10 cellular contexts compared by ENCODE assay signal in the genomic region with DNA sequence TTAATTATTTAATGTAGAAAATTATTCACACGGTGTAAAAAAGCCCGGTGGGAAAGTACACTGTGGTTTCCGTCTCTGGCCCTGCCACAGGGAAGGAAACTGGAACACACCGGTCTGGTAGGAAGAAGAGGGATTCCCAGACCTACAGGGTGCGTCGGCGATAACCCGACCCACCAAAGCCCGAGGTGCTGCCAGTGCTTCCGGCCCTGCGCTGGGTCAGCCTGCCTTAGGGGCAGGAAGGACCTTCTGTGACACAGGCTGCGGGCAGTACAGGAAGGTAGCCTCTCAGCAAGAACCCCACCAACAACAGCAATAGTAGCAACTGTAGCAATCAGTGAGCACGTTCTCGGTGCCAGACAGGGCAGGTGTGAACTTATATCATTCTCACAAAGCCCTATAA.
"Had no signal": no experiment of that assay in that cellular context is flagged by ENCODE, and none has a peak within 500 bp of the region (broad histone marks: within the 10 kb centered on the region; RNA-seq: fewer than 3 reads in every experiment).

No MANE protein-coding gene starts in this region.

- H3K27ac Mint-ChIP-seq: activated CD4-positive, alpha-beta memory T cell treated with anti-CD3 and anti-CD28 coated beads, Interleukin-2, amount 10 ng/mL, durations not matched to agents 7 days and 5 days; activated naive CD8-positive, alpha-beta T cell treated with anti-CD3 and anti-CD28 coated beads for 36 hours; activated T-cell treated with anti-CD3 and anti-CD28 coated beads, Interleukin-2, amount 50 U/mL, for 72 hours; nephron progenitor cell; T-helper 2 cell treated with Interferon-gamma antibody and Interleukin-4, amounts not matched to agents 5 μg/mL and 100 μg/mL, for 36 hours had no signal

- H3K27ac ChIP-seq: pancreas had no signal

- FAIRE-seq: endometrium, pancreas had no signal

- H3K4me1 ChIP-seq: pancreas had no signal

- H3K4me3 ChIP-seq: pancreas had no signal

- DNase-seq: activated CD4-positive, alpha-beta memory T cell treated with anti-CD3 and anti-CD28 coated beads, Interleukin-2, amount 10 ng/mL, durations not matched to agents 7 days and 5 days; activated CD8-positive, alpha-beta memory T cell treated with anti-CD3 and anti-CD28 coated beads, Interleukin-2, amount 50 U/mL, for 4 hours; activated gamma-delta T cell treated with Interleukin-2 at 50 U/mL for 16 hours; activated naive CD8-positive, alpha-beta T cell treated with anti-CD3 and anti-CD28 coated beads for 36 hours had no signal

- ATAC-seq: activated T-cell treated with anti-CD3 and anti-CD28 coated beads, Interleukin-2, amount 50 U/mL, for 72 hours; left lobe of liver; pancreas had no signal

- H3K36me3 Mint-ChIP-seq: activated naive CD8-positive, alpha-beta T cell treated with anti-CD3 and anti-CD28 coated beads for 36 hours had no signal

- H3K36me3 ChIP-seq: pancreas had no signal

- H3K4me3 Mint-ChIP-seq: activated CD4-positive, alpha-beta memory T cell treated with anti-CD3 and anti-CD28 coated beads, Interleukin-2, amount 10 ng/mL, durations not matched to agents 7 days and 5 days; activated naive CD8-positive, alpha-beta T cell treated with anti-CD3 and anti-CD28 coated beads for 36 hours; activated T-cell treated with anti-CD3 and anti-CD28 coated beads, Interleukin-2, amount 50 U/mL, for 72 hours; nephron progenitor cell; T-helper 2 cell treated with Interferon-gamma antibody and Interleukin-4, amounts not matched to agents 5 μg/mL and 100 μg/mL, for 36 hours had no signal

- H3K27me3 ChIP-seq: pancreas had no signal

- H3K9me3 Mint-ChIP-seq: activated CD4-positive, alpha-beta memory T cell treated with anti-CD3 and anti-CD28 coated beads, Interleukin-2, amount 10 ng/mL, durations not matched to agents 7 days and 5 days; activated naive CD8-positive, alpha-beta T cell treated with anti-CD3 and anti-CD28 coated beads for 36 hours; activated T-cell treated with anti-CD3 and anti-CD28 coated beads, Interleukin-2, amount 50 U/mL, for 72 hours; nephron progenitor cell; T-helper 2 cell treated with Interferon-gamma antibody and Interleukin-4, amounts not matched to agents 5 μg/mL and 100 μg/mL, for 36 hours had no signal

- H3K9me3 ChIP-seq: pancreas had no signal
